ENCODE assay signal across 8 cellular contexts in the genomic region with DNA sequence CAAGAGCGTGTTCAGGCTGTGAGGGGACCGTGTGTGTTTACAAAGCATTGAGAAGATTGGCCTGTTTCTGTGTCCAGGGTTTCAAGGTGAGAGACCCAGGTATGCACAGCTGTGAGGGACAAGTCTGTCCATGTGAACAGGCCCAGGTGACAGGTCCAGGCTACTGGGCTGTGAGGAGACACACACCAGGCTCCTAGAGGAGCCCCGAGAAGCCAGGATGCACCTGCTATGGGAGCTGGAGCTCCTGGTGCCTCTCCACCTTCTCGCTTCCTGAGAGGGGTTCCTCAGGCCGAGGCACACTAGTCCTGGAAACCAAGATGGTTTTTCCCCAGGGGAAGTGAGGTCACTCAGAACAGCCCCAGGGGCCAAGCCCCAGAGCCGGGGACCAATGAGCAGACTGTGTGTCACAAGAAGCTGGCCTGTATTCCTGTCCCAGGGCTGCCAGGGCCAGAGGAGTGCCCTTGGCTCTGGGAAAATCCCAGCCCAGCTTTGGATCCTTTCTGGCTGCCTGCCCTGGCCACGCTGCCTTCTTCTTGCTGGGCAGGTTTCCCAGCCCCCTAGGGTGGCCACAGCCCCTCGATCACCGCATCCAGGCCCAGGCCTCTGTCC.
DNase-seq lines count a peak whose midpoint lies in the region; ATAC-seq and TF ChIP-seq lines count a peak whose summit lies in the region.

No MANE protein-coding gene starts in this region.

- H4K20me1 ChIP-seq in Loucy (ENCODE audit: insufficient read depth, low read length, poor library complexity, severe bottlenecking), result no peaks in the 10 kb centered on the region

- H3K4me1 ChIP-seq in Loucy (ENCODE audit: insufficient read depth, low read length, poor library complexity, severe bottlenecking), result no peaks in the 10 kb centered on the region

- H3K4me2 ChIP-seq in Loucy (ENCODE audit: low read depth, low read length, poor library complexity, severe bottlenecking), result no peak overlapping the region

- ATAC-seq in esophagus mucosa (peak; percentile 75), HG02973 (IDR thresholded peaks at IDR 0.05; ENCODE audit: unreplicated experiment) (no peak), HG03378 (IDR thresholded peaks at IDR 0.05; ENCODE audit: unreplicated experiment) (no peak)

- no peaks in the 10 kb centered on the region for H3K79me2 ChIP-seq in Loucy (ENCODE audit: insufficient read depth, low read length)

- H3K27me3 ChIP-seq in Loucy (ENCODE audit: insufficient read depth, low read length, poor library complexity, severe bottlenecking), result no peaks in the 10 kb centered on the region

- H3K36me3 ChIP-seq in Loucy (ENCODE audit: insufficient read depth, low read length), result peaks cover 5% of the 10 kb centered on the region; the same call in 1 of the 2 replicates

- peak overlapping the region; percentile 16 for H3K9ac ChIP-seq in Loucy (ENCODE audit: low read depth, low read length, poor library complexity, severe bottlenecking)

- H3K9me2 ChIP-seq in Loucy (replicated peaks; ENCODE audit: low read depth, low read length), result no peaks in the 10 kb centered on the region

- H3K4me3 ChIP-seq in GM12875 (ENCODE audit: low read depth, low read length), result peak overlapping the region; percentile 18
- H3K4me3 ChIP-seq in Loucy (ENCODE audit: low read length, poor library complexity, severe bottlenecking), result no peak overlapping the region

- TF ChIP-seq CTCF in GM12875 (IDR thresholded peaks at IDR 0.05; ENCODE audit: borderline replicate concordance, insufficient read depth, low read depth, low read length), result no peak
- TF ChIP-seq CTCF in Loucy (conservative IDR thresholded peaks at IDR 0.05; ENCODE audit: low read length), result no peak

- H2AFZ ChIP-seq in Loucy (ENCODE audit: low read length), result no peak overlapping the region

- no peaks in the 10 kb centered on the region for H3F3A ChIP-seq in Loucy (ENCODE audit: low read depth)

- H3K9me3 ChIP-seq in Loucy (ENCODE audit: insufficient read depth, low read depth, low read length), result no peaks in the 10 kb centered on the region

- DNase-seq in pons (ENCODE audit: low spot score), result peak; percentile 36
- no peak for DNase-seq in stimulated activated CD4-positive, alpha-beta T cell treated with anti-CD3 and anti-CD28 coated beads, Interleukin-2, amount 100 ng/mL, for 24 hours
- DNase-seq in NK-92 treated with Interleukin-12 subunit alpha and Interleukin-12 subunit beta, amount 100 ng/mL, for 24 hours (lab: John Stamatoyannopoulos, UW), result no peak
